ENCODE assay signal across 9 cellular contexts in the genomic region with DNA sequence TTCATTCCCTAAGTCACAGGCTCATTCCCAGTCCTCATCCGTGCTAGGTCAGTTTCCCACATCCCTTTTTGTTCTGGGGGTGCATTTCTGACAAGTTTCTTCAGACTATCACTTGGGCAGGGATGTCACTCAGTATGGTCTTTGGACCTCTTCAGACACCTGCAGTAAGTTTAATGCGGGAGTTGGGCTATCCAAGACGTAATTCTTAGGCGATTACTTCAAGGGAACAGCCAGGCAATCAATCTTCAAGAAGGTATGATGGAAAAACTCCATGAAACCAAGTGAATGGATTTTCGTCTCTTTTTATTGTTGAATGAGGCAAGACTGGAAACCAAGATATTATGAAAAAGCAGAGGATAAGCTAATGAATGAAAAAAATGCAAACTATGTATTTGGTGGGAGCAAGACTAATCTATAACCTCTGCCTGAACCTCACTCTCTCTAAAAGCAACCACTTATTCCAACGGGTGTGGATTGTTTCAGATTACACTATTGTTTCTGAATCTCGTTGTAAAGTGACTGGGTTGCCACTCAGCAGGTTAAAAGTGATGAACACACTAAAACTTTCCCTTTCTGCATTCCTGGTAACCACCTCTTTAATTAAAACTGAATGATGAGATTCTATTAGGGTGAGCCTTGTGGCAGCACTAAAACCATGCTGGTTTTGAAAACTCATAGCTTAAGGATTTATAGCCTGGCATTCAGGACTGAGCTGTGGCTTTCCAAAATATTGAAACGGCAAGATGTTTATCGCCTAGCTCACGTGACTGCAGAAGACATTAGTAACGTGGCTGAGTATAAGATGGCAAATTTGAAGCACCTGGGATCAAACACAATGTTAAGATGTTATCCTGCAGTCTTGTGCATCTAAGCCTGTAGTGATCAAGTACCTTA. TPM values are rescaled to one million over a fixed set of nuclear protein-coding genes. Genes with fewer than 3 reads are reported as not detected.
A peak's percentile ranks its signal among the peaks of the same experiment; 100 is the strongest.
DNase-seq lines count a peak whose midpoint lies in the region; ATAC-seq and TF ChIP-seq lines count a peak whose summit lies in the region.
"Had no signal": no experiment of that assay in that cellular context is flagged by ENCODE, and none has a peak within 500 bp of the region (broad histone marks: within the 10 kb centered on the region; RNA-seq: fewer than 3 reads in every experiment).

No MANE protein-coding gene starts in this region.

- POLR2A ChIA-PET in CD8-positive, alpha-beta memory T cell (lab: Charles Lee): no interaction called here

- H3K4me3 ChIP-seq in SJCRH30 (peak overlapping the region; percentile 95), gastroesophageal sphincter (peak overlapping the region; percentile 77 to 94), gastrocnemius medialis (peak overlapping the region; percentile 89 to 92 (median 91))
- no peak overlapping the region for H3K4me3 ChIP-seq in CD8-positive, alpha-beta memory T cell (ENCODE audit: low read length)

- intact Hi-C loops in gastrocnemius medialis (cut with DNase I; ENCODE audit: low total_unique reads): loop anchor here (2.0 to 5.0 kb wide), 2 partner anchors 38 to 56 kb away; no protein-coding TSS in a partner anchor

- DNase-seq in GM10266 (ENCODE audit: extremely low spot score) (peak; percentile 17), SJCRH30 (peak in 1 of 2 experiments; percentile 7), gastrocnemius medialis (no peak), T-helper 9 cell (no peak)
- no peak for DNase-seq in effector memory CD8-positive, alpha-beta T cell
- DNase-seq in CD8-positive, alpha-beta memory T cell: no peak

- peak overlapping the region; percentile 58; the same call in 1 of the 2 replicates for H3K27ac ChIP-seq in SJCRH30
- peak overlapping the region; percentile 57 to 95 (median 90) for H3K27ac ChIP-seq in gastroesophageal sphincter
- H3K27ac ChIP-seq in gastrocnemius medialis: peak overlapping the region; percentile 84 to 90 (median 86)
- H3K27ac ChIP-seq in CD8-positive, alpha-beta memory T cell (ENCODE audit: low read depth, low read length): no peak overlapping the region

- 12% methylated on average over 10 to 11 of the region's 11 CpGs for WGBS in gastroesophageal sphincter (ENCODE audit: low coverage in 1 of 2), 2 donors

- H3K9me3 ChIP-seq in SJCRH30 (replicated peaks) (no peaks in the 10 kb centered on the region), gastroesophageal sphincter (no peaks in the 10 kb centered on the region), gastrocnemius medialis (no peaks in the 10 kb centered on the region)
- H3K9me3 ChIP-seq in CD8-positive, alpha-beta memory T cell (ENCODE audit: low read length): no peaks in the 10 kb centered on the region

- ATAC-seq in gastroesophageal sphincter (no peak), gastrocnemius medialis (no peak), GM18517 (IDR thresholded peaks at IDR 0.05; ENCODE audit: unreplicated experiment) (no peak)
- ATAC-seq in effector memory CD8-positive, alpha-beta T cell (replicated peaks): no peak

- H3K9me3 Mint-ChIP-seq in effector memory CD8-positive, alpha-beta T cell: peaks cover 0 to 3% of the 10 kb centered on the region in 2 donors
- H3K9me3 Mint-ChIP-seq in CD8-positive, alpha-beta memory T cell: peaks cover 0 to 23% (median 14%) of the 10 kb centered on the region in 5 donors

- no peak for TF ChIP-seq EP300 in gastroesophageal sphincter (IDR thresholded peaks at IDR 0.05)

- CTCF ChIA-PET in CD8-positive, alpha-beta memory T cell (lab: Charles Lee): no interaction called here

- TF ChIP-seq CTCF in GM10266 (IDR thresholded peaks at IDR 0.05; ENCODE audit: control insufficient read depth, insufficient read depth, low read depth, missing control alignments) (no peak), gastroesophageal sphincter (IDR thresholded peaks at IDR 0.05) (no peak), gastrocnemius medialis (IDR thresholded peaks at IDR 0.05 in 4 of 5, conservative IDR thresholded peaks at IDR 0.05 in 1 of 5) (peak in 1 of 5 experiments; percentile 7)

- no peaks in the 10 kb centered on the region for H3K36me3 Mint-ChIP-seq in effector memory CD8-positive, alpha-beta T cell (ENCODE audit: insufficient read depth)
- H3K36me3 Mint-ChIP-seq in CD8-positive, alpha-beta memory T cell: no peaks in the 10 kb centered on the region

- H3K27me3 Mint-ChIP-seq in effector memory CD8-positive, alpha-beta T cell: peaks cover 26 to 43% of the 10 kb centered on the region in 2 donors
- H3K27me3 Mint-ChIP-seq in CD8-positive, alpha-beta memory T cell: peaks cover 23 to 64% of the 10 kb centered on the region in 2 donors

- in situ Hi-C loops in gastrocnemius medialis (cut with MboI; ENCODE audit: low sequenced_read_pairs in 4 of 4): no loop called here

- H3K36me3 ChIP-seq in SJCRH30 (no peaks in the 10 kb centered on the region), gastroesophageal sphincter (no peaks in the 10 kb centered on the region), gastrocnemius medialis (no peaks in the 10 kb centered on the region)
- H3K36me3 ChIP-seq in CD8-positive, alpha-beta memory T cell (ENCODE audit: insufficient read depth, low read length): no peaks in the 10 kb centered on the region

- peaks cover 0 to 2% of the 10 kb centered on the region in 2 donors for H3K4me1 Mint-ChIP-seq in effector memory CD8-positive, alpha-beta T cell (ENCODE audit: low read depth in 2 of 2)
- peaks cover 7 to 16% (median 9%) of the 10 kb centered on the region in 3 donors for H3K4me1 Mint-ChIP-seq in CD8-positive, alpha-beta memory T cell

- no peak overlapping the region for H3K4me3 Mint-ChIP-seq in effector memory CD8-positive, alpha-beta T cell
- H3K4me3 Mint-ChIP-seq in CD8-positive, alpha-beta memory T cell: peak overlapping the region in 3 of 7 donors; percentile 25 to 80 (median 57)
- H3K4me3 Mint-ChIP-seq: T-helper 1 cell treated with Interleukin-12 subunit alpha and Interleukin-12 subunit beta and Interleukin-4 antibody, amounts not matched to agents 30 μg/mL and 1 μg/mL, for 36 hours had no signal

- H3K4me1 ChIP-seq in SJCRH30 (peaks cover 14% of the 10 kb centered on the region), gastroesophageal sphincter (peaks cover 0 to 55% (median 0%) of the 10 kb centered on the region in 3 donors), gastrocnemius medialis (peaks cover 26% of the 10 kb centered on the region in 2 donors)
- peaks cover 3% of the 10 kb centered on the region for H3K4me1 ChIP-seq in CD8-positive, alpha-beta memory T cell (ENCODE audit: insufficient read depth, low read length)

- H3K27ac Mint-ChIP-seq in effector memory CD8-positive, alpha-beta T cell: no peak overlapping the region
- no peak overlapping the region for H3K27ac Mint-ChIP-seq in CD8-positive, alpha-beta memory T cell
- H3K27ac Mint-ChIP-seq: T-helper 1 cell treated with Interleukin-12 subunit alpha and Interleukin-12 subunit beta and Interleukin-4 antibody, amounts not matched to agents 30 μg/mL and 1 μg/mL, for 36 hours had no signal

- no peak for TF ChIP-seq POLR2A in gastroesophageal sphincter (IDR thresholded peaks at IDR 0.05)
- TF ChIP-seq POLR2A in gastrocnemius medialis (IDR thresholded peaks at IDR 0.05): no peak

- no peaks in the 10 kb centered on the region for H3K27me3 ChIP-seq in SJCRH30
- H3K27me3 ChIP-seq in gastroesophageal sphincter: no peaks in the 10 kb centered on the region
- no peaks in the 10 kb centered on the region for H3K27me3 ChIP-seq in gastrocnemius medialis
- H3K27me3 ChIP-seq in CD8-positive, alpha-beta memory T cell (ENCODE audit: insufficient read depth, low read length, poor library complexity, severe bottlenecking): no peaks in the 10 kb centered on the region

RNA-seq across cellular contexts. Expression of a gene that starts 1.1 kb away (rescaled TPM):
- 7.4 and 8.1 TPM in 2 replicates for total RNA-seq in SJCRH30 (2014; rRNA removed; shearing (Covaris generic))
- total RNA-seq in gastroesophageal sphincter: 10 to 100 TPM; 17.0 to 27.4 (median 20.2) TPM
- 10 to 100 TPM in 1 of 4 donors, 1 to 10 TPM in 3; 7.6 to 13.4 (median 8.8) TPM for total RNA-seq in gastrocnemius medialis
- total RNA-seq in CD8-positive, alpha-beta memory T cell: under 1 TPM; 0.04 to 0.07 TPM
- not detected for polyA plus RNA-seq in CD8-positive, alpha-beta memory T cell
